In genomic region chr1:97919568-97920261, GRCh38 we compare ENCODE assay signal across 8 cellular contexts. TPM values are rescaled to one million over a fixed set of nuclear protein-coding genes. Genes with fewer than 3 reads are reported as not detected.
DNase-seq lines count a peak whose midpoint lies in the region; ATAC-seq and TF ChIP-seq lines count a peak whose summit lies in the region.

No MANE protein-coding gene starts in this region.

- ATAC-seq in HG03175 (IDR thresholded peaks at IDR 0.05; ENCODE audit: unreplicated experiment): no peak

- no peak for TF ChIP-seq CTCF in breast epithelium (IDR thresholded peaks at IDR 0.05)
- TF ChIP-seq CTCF in GM13976 (IDR thresholded peaks at IDR 0.05; ENCODE audit: borderline replicate concordance, control extremely low read depth, extremely low read depth, insufficient read depth, missing control alignments): no peak

- H3K27ac Mint-ChIP-seq in CD4-positive, alpha-beta memory T cell: peak overlapping the region; percentile 93 to 96 (median 95)

- DNase-seq in CD4-positive, alpha-beta memory T cell: peak in 1 of 5 donors; percentile 30
- peak; percentile 59 for DNase-seq in Karpas-422
- no peak for DNase-seq in breast epithelium (ENCODE audit: low spot score in 2 of 2)
- DNase-seq in GM13976 (ENCODE audit: low spot score): no peak
- DNase-seq in NCI-H1930 (lab: John Stamatoyannopoulos, UW): no peak
- DNase-seq in OCI-M2 (lab: John Stamatoyannopoulos, UW; ENCODE audit: unreplicated experiment): no peak

- H2AFZ ChIP-seq in Karpas-422 (ENCODE audit: low read length): no peak overlapping the region

- peak overlapping the region; percentile 86 for H3K27ac ChIP-seq in CD4-positive, alpha-beta memory T cell (ENCODE audit: low read depth, low read length)
- H3K27ac ChIP-seq in Karpas-422 (ENCODE audit: low read length) (peak overlapping the region; percentile 94), breast epithelium (peak overlapping the region; percentile 95 to 96), mucosa of rectum (ENCODE audit: low read depth in 2 of 2, low read length in 2 of 2) (peak overlapping the region; percentile 2 to 92)

- H3K79me2 ChIP-seq in Karpas-422 (ENCODE audit: low read length): peaks cover 59% of the 10 kb centered on the region

- peaks cover 7 to 16% of the 10 kb centered on the region in 2 donors for H3K36me3 Mint-ChIP-seq in CD4-positive, alpha-beta memory T cell

- H3K9me2 ChIP-seq in Karpas-422 (replicated peaks; ENCODE audit: insufficient read depth, low read length): no peaks in the 10 kb centered on the region

- POLR2A ChIA-PET in CD4-positive, alpha-beta memory T cell (lab: Charles Lee; ENCODE audit: partially characterized antibody): interaction anchor here (0.8 to 3.9 kb wide), 13 partner anchors 9 to 130 kb away, joined by 3 to 22 read pairs (median 4); no protein-coding TSS in a partner anchor

- in situ Hi-C loops in GM13976 (cut with MboI; ENCODE audit: low sequenced_read_pairs, unreplicated experiment): no loop called here

- H3K36me3 ChIP-seq in CD4-positive, alpha-beta memory T cell (ENCODE audit: insufficient read depth, low read length): no peaks in the 10 kb centered on the region
- peaks cover 4% of the 10 kb centered on the region; the same call in 1 of the 2 replicates for H3K36me3 ChIP-seq in Karpas-422 (ENCODE audit: insufficient read depth, low read length)
- H3K36me3 ChIP-seq in breast epithelium: no peaks in the 10 kb centered on the region
- no peaks in the 10 kb centered on the region for H3K36me3 ChIP-seq in mucosa of rectum (ENCODE audit: control insufficient read depth in 2 of 2, insufficient read depth in 2 of 2, low read length in 2 of 2)

- H3K4me3 Mint-ChIP-seq in CD4-positive, alpha-beta memory T cell: peak overlapping the region; percentile 96 to 98 (median 97)

- no peaks in the 10 kb centered on the region for H3K9me3 Mint-ChIP-seq in CD4-positive, alpha-beta memory T cell

- peaks cover 41% of the 10 kb centered on the region for H3K4me1 ChIP-seq in CD4-positive, alpha-beta memory T cell (ENCODE audit: insufficient read depth, low read length)
- H3K4me1 ChIP-seq in Karpas-422 (ENCODE audit: low read length) (peaks cover 70% of the 10 kb centered on the region), breast epithelium (no peaks in the 10 kb centered on the region), mucosa of rectum (ENCODE audit: control insufficient read depth in 2 of 2, insufficient read depth in 2 of 2, low read length in 2 of 2) (peaks cover 2 to 4% of the 10 kb centered on the region in 2 donors)

- no peaks in the 10 kb centered on the region for H3K27me3 ChIP-seq in CD4-positive, alpha-beta memory T cell (ENCODE audit: insufficient read depth, low read length)
- H3K27me3 ChIP-seq in Karpas-422 (ENCODE audit: low read length): no peaks in the 10 kb centered on the region
- H3K27me3 ChIP-seq in breast epithelium: no peaks in the 10 kb centered on the region
- H3K27me3 ChIP-seq in mucosa of rectum (ENCODE audit: control insufficient read depth in 2 of 2, insufficient read depth in 2 of 2, low read length in 2 of 2): no peaks in the 10 kb centered on the region

- CTCF ChIA-PET in CD4-positive, alpha-beta memory T cell (lab: Charles Lee; ENCODE audit: partially characterized antibody): interaction anchor here (1.1 to 2.2 kb wide), 5 partner anchors 10 to 134 kb away, joined by 4 to 7 read pairs (median 6); no protein-coding TSS in a partner anchor

- H4K20me1 ChIP-seq in Karpas-422 (ENCODE audit: insufficient read depth, low read depth, low read length): no peaks in the 10 kb centered on the region

- H3K4me3 ChIP-seq in CD4-positive, alpha-beta memory T cell (ENCODE audit: low read length in 2 of 2): peak overlapping the region; percentile 87 to 96
- H3K4me3 ChIP-seq in Karpas-422 (ENCODE audit: low read length): peak overlapping the region; percentile 96
- H3K4me3 ChIP-seq in breast epithelium: peak overlapping the region; percentile 77 to 97 (median 95)
- peak overlapping the region; percentile 89 to 99 for H3K4me3 ChIP-seq in mucosa of rectum (ENCODE audit: low read length in 2 of 2)

- H3K27me3 Mint-ChIP-seq in CD4-positive, alpha-beta memory T cell: no peaks in the 10 kb centered on the region

- H3K9me3 ChIP-seq in CD4-positive, alpha-beta memory T cell (ENCODE audit: control insufficient read depth in 1 of 2, low read length in 2 of 2): no peaks in the 10 kb centered on the region
- no peaks in the 10 kb centered on the region for H3K9me3 ChIP-seq in Karpas-422 (ENCODE audit: low read length)
- no peaks in the 10 kb centered on the region for H3K9me3 ChIP-seq in breast epithelium
- no peaks in the 10 kb centered on the region for H3K9me3 ChIP-seq in mucosa of rectum (ENCODE audit: control insufficient read depth in 2 of 2, low read length in 2 of 2)

- peaks cover 42 to 67% (median 47%) of the 10 kb centered on the region in 4 donors for H3K4me1 Mint-ChIP-seq in CD4-positive, alpha-beta memory T cell

- peak overlapping the region; percentile 90 for H3K9ac ChIP-seq in Karpas-422 (ENCODE audit: low read length)
- peak overlapping the region; percentile 87 to 90 for H3K9ac ChIP-seq in mucosa of rectum (ENCODE audit: low read depth in 1 of 2, low read length in 2 of 2)

- TF ChIP-seq POLR2A in breast epithelium (IDR thresholded peaks at IDR 0.05): no peak

- intact Hi-C loops in CD4-positive, alpha-beta memory T cell (cut with micrococcal nuclease): loop anchor here (1.0 to 5.0 kb wide), 4 partner anchors 7 to 1197 kb away; partner anchors contain the start of gene PTBP2
- intact Hi-C loops in breast epithelium (cut with DNase I; ENCODE audit: low total_unique reads): no loop called here

- H3K4me2 ChIP-seq in Karpas-422 (ENCODE audit: low read depth, low read length, poor library complexity, severe bottlenecking): peak overlapping the region; percentile 86

RNA-seq across cellular contexts. Expression of gene DPYD, which starts 1.1 kb away (rescaled TPM):
- 10 to 100 TPM; 51.1 to 52.7 TPM for total RNA-seq in CD4-positive, alpha-beta memory T cell
- 10 to 100 TPM; 49.7 to 58.4 TPM for polyA plus RNA-seq in CD4-positive, alpha-beta memory T cell
- total RNA-seq in Karpas-422 (2014; rRNA removed; shearing (Covaris generic); ENCODE audit: low replicate concordance): 40.8 and 59.4 TPM in 2 replicates
- 10 to 100 TPM; 56.4 to 95.1 (median 58.1) TPM for total RNA-seq in breast epithelium
